8 cellular contexts compared by ENCODE assay signal in the genomic region with DNA sequence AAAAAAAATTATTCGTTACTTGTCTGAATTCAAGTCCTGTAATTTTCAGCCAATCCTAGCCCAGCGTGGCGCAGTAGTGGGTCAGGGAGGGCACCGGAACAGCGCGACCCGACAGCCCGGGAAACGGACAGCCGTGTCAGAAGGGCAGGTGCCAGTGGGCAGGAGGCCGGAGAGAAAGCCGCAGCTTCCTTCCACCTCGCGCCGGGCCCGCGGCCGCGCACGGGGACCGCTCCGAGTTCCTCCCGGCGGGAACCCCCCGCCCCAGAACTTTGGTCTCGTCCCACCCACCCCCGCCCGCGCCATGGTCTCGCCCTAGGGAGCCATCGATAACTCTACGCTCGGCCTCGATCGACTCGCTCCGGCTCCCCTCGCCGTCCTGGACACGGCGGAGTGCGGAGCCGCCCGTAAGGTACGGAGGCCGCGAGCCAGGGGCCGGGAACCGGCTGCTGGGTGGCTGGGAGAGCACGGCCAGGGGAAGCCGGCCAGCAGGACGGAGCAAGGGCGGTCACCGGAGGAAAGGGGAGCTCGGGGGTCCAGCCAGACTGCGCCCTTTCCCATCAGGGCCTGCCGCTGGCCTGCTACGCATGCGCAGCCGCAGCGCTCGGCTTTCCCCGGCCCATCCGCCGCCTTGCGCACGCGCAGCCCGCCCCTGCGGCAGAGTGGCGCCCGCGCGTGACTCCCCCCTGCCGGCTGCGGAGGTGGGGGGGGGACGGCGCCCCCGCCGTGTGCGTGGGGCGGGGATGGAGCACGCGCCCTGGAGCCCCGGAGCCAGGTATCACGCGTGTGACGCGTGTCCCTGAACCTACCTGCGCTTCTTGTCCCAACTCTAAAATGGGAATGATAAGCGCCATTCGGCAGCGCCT.
DNase-seq lines count a peak whose midpoint lies in the region; ATAC-seq and TF ChIP-seq lines count a peak whose summit lies in the region.

A gene with protein sequence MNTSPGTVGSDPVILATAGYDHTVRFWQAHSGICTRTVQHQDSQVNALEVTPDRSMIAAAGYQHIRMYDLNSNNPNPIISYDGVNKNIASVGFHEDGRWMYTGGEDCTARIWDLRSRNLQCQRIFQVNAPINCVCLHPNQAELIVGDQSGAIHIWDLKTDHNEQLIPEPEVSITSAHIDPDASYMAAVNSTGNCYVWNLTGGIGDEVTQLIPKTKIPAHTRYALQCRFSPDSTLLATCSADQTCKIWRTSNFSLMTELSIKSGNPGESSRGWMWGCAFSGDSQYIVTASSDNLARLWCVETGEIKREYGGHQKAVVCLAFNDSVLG (plus strand): TSS at position 351 of the 863 bp plus-strand sequence. CDS start 632 bp downstream, outside the sequence.

- peak; percentile 79 for ATAC-seq in HG03439 (IDR thresholded peaks at IDR 0.05; ENCODE audit: unreplicated experiment)
- ATAC-seq in memory B cell (ENCODE audit: low read depth), result peak; percentile 81

- no peaks in the 10 kb centered on the region for H3K9me3 Mint-ChIP-seq in memory B cell

- peak; percentile 92 for DNase-seq in NCI-H82 (lab: John Stamatoyannopoulos, UW)
- DNase-seq in activated CD8-positive, alpha-beta memory T cell treated with anti-CD3 and anti-CD28 coated beads for 1 hour (ENCODE audit: extremely low read depth in 1 of 2, low read depth in 1 of 2), result peak; percentile 70 to 88
- DNase-seq in effector CD8-positive, alpha-beta T cell (lab: John Stamatoyannopoulos, UW), result peak; percentile 86
- DNase-seq in memory B cell (ENCODE audit: low spot score in 2 of 2), result peak; percentile 95 to 96
- peak; percentile 82 for DNase-seq in stimulated activated CD8-positive, alpha-beta memory T cell treated with anti-CD3 and anti-CD28 coated beads, Interleukin-12 subunit alpha, Interleukin-12 subunit beta, amount 100 ng/mL, for 1 hour (ENCODE audit: low read depth)

- H3K4me3 Mint-ChIP-seq in memory B cell, result peak within 1 kb of the TSS; percentile 91

- peak within 1 kb of the TSS; percentile 91 for H3K27ac Mint-ChIP-seq in memory B cell

- peaks cover 11% of the 10 kb centered on the region for H3K36me3 Mint-ChIP-seq in memory B cell

- no peak; the same call in 1 of the 2 replicates for TF ChIP-seq CTCF in C4-2B (conservative IDR thresholded peaks at IDR 0.05)

- no peaks in the 10 kb centered on the region for H3K27me3 Mint-ChIP-seq in memory B cell

- H3K27ac ChIP-seq in C4-2B, result peak within 1 kb of the TSS; percentile 92

- H3K4me1 Mint-ChIP-seq in memory B cell, result peaks cover 21% of the 10 kb centered on the region

- peak; percentile 97 for TF ChIP-seq POLR2A in GM19099 (IDR thresholded peaks at IDR 0.05; ENCODE audit: extremely low read depth, insufficient read length, low read depth)

Comparison
In these comparisons a context has a peak if more than half of its experiments do, and no peak if none do; other contexts are left out.
1. Peak in every context shown above with its lines: DNase-seq, ATAC-seq and H3K27ac ChIP-seq.